24 cellular contexts compared by ENCODE assay signal in the genomic region with DNA sequence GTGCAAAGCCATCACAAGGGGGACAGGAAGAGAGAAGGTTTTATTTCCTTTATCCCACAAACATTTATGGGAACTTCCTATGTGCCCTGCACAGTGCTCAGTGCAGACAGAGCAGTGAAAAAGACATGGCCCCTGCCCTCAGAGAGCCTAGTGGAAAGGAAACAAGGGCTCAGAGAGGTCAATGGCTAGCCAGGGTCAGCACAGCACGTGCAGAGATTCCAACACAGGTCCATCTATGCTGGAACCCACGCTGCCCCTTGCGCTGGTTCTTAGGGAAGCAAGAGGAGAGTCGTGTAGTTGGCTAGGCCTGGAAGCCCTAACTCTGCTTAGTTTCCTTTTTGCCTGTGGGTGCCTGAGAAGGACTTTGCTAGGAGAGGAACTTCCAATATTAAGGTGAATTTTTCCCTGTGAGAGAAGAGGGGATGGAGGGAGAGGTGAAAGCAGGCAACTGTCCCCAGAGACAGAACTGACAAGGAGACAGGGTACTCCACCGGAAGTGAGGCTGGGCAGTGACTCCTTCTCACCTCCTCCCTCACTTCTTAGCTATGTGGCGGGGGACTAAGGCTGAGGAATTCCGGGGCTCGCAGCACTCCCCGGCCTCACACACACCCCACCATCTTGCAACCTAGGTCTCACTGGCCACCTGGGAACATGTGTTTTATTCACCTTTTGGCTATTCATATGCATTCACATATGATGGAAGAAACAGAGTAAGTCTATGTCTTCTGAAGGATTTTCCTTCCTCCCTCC. TPM values are rescaled to one million over a fixed set of nuclear protein-coding genes. Genes with fewer than 3 reads are reported as not detected.
"Had no signal": no experiment of that assay in that cellular context is flagged by ENCODE, and none has a peak within 500 bp of the region (broad histone marks: within the 10 kb centered on the region; RNA-seq: fewer than 3 reads in every experiment).

No MANE protein-coding gene starts in this region.

- H3K27me3 ChIP-seq: esophagus muscularis mucosa, heart right ventricle, tibial artery, vagina had no signal

- H3K27me3 Mint-ChIP-seq: activated CD4-positive, alpha-beta memory T cell treated with anti-CD3 and anti-CD28 coated beads, Interleukin-2, amount 10 ng/mL, durations not matched to agents 7 days and 5 days; activated naive CD4-positive, alpha-beta T cell treated with anti-CD3 and anti-CD28 coated beads, Interleukin-2, amount 50 U/mL, for 24 hours; dendritic cell treated with granulocyte-macrophage colony-stimulating factor and Interleukin-4, amounts not matched to agents 40 ng/mL and 50 ng/mL, for 4 days had no signal

- H3K36me3 Mint-ChIP-seq: activated naive CD4-positive, alpha-beta T cell treated with anti-CD3 and anti-CD28 coated beads, Interleukin-2, amount 50 U/mL, for 24 hours; natural killer cell had no signal

- ATAC-seq: heart right ventricle, natural killer cell had no signal

- H3K4me3 Mint-ChIP-seq: activated CD4-positive, alpha-beta memory T cell treated with anti-CD3 and anti-CD28 coated beads, Interleukin-2, amount 10 ng/mL, durations not matched to agents 7 days and 5 days; activated naive CD4-positive, alpha-beta T cell treated with anti-CD3 and anti-CD28 coated beads, Interleukin-2, amount 50 U/mL, for 24 hours; dendritic cell treated with granulocyte-macrophage colony-stimulating factor and Interleukin-4, amounts not matched to agents 40 ng/mL and 50 ng/mL, for 4 days; immature natural killer cell; natural killer cell had no signal

- H3K4me1 Mint-ChIP-seq: activated CD4-positive, alpha-beta memory T cell treated with anti-CD3 and anti-CD28 coated beads, Interleukin-2, amount 10 ng/mL, durations not matched to agents 7 days and 5 days had no signal

- H3K4me1 ChIP-seq: vagina had no signal

- H3K27ac ChIP-seq: esophagus muscularis mucosa, heart right ventricle, tibial artery, vagina had no signal

- DNase-seq: activated CD4-positive, alpha-beta memory T cell treated with anti-CD3 and anti-CD28 coated beads, Interleukin-2, amount 10 ng/mL, durations not matched to agents 7 days and 5 days; activated CD4-positive, alpha-beta T cell treated with anti-CD3 and anti-CD28 coated beads for 48 hours; activated CD4-positive, CD25-positive, alpha-beta regulatory T cell; activated T-cell treated with anti-CD3 and anti-CD28 coated beads, Interleukin-2, amount 50 U/mL, for 1 hour; effector memory CD4-positive, alpha-beta T cell; heart right ventricle; immature natural killer cell; natural killer cell; retina; stimulated activated CD4-positive, alpha-beta T cell treated with anti-CD3 and anti-CD28 coated beads, Interleukin-12 subunit alpha, Interleukin-12 subunit beta, amount 100 ng/mL, for 4 hours; stimulated activated CD4-positive, alpha-beta T cell treated with anti-CD3 and anti-CD28 coated beads, Interleukin-1b, Interleukin-23, amount 100 ng/mL, for 48 hours; stimulated activated CD8-positive, alpha-beta memory T cell treated with anti-CD3 and anti-CD28 coated beads, Interleukin-4, amount 100 ng/mL, for 48 hours; stimulated activated naive CD4-positive, alpha-beta T cell had no signal

- H3K27ac Mint-ChIP-seq: activated CD4-positive, alpha-beta memory T cell treated with anti-CD3 and anti-CD28 coated beads, Interleukin-2, amount 10 ng/mL, durations not matched to agents 7 days and 5 days; activated T-helper 2 cell treated with anti-CD3 and anti-CD28 coated beads, Interferon-gamma antibody, Interleukin-2, Interleukin-4, amounts not matched to agents 10 μg/mL and 5 μg/mL and 100 μg/mL, durations not matched to agents 14 hours and 24 hours and 36 hours; dendritic cell treated with granulocyte-macrophage colony-stimulating factor and Interleukin-4, amounts not matched to agents 40 ng/mL and 50 ng/mL, for 4 days; natural killer cell had no signal

- H3K4me3 ChIP-seq: esophagus muscularis mucosa, heart right ventricle, tibial artery, vagina had no signal

- H3K9me3 Mint-ChIP-seq: activated CD4-positive, alpha-beta memory T cell treated with anti-CD3 and anti-CD28 coated beads, Interleukin-2, amount 10 ng/mL, durations not matched to agents 7 days and 5 days; activated naive CD4-positive, alpha-beta T cell treated with anti-CD3 and anti-CD28 coated beads, Interleukin-2, amount 50 U/mL, for 24 hours; activated T-helper 2 cell treated with anti-CD3 and anti-CD28 coated beads, Interferon-gamma antibody, Interleukin-2, Interleukin-4, amounts not matched to agents 10 μg/mL and 5 μg/mL and 100 μg/mL, durations not matched to agents 14 hours and 24 hours and 36 hours; dendritic cell treated with granulocyte-macrophage colony-stimulating factor and Interleukin-4, amounts not matched to agents 40 ng/mL and 50 ng/mL, for 4 days; immature natural killer cell; natural killer cell had no signal

- FAIRE-seq: endothelial cell of umbilical vein, TTC549 had no signal

- H3K9me3 ChIP-seq: esophagus muscularis mucosa, heart right ventricle, tibial artery, vagina had no signal

RNA-seq across cellular contexts. Expression of gene GPX2, which starts 12.1 kb away (rescaled TPM):
- total RNA-seq: activated CD4-positive, alpha-beta memory T cell treated with anti-CD3 and anti-CD28 coated beads, Interleukin-2, amount 10 ng/mL, durations not matched to agents 7 days and 5 days; activated T-helper 2 cell treated with anti-CD3 and anti-CD28 coated beads, Interferon-gamma antibody, Interleukin-2, Interleukin-4, amounts not matched to agents 10 μg/mL and 5 μg/mL and 100 μg/mL, durations not matched to agents 14 hours and 24 hours and 36 hours; cerebellum; endothelial cell of umbilical vein; esophagus muscularis mucosa; heart right ventricle; natural killer cell; T-helper 2 cell treated with Interferon-gamma antibody and Interleukin-4, amounts not matched to agents 100 ng/mL and 5 ng/mL, for 36 hours had no signal
- polyA plus RNA-seq: endothelial cell of umbilical vein, heart right ventricle, immature natural killer cell had no signal

RNA-seq across cellular contexts. Expression of gene RAB15, which starts 17.5 kb away (rescaled TPM):
- total RNA-seq: bronchial epithelial cell had no signal
